8 cellular contexts compared by ENCODE assay signal in the genomic region with DNA sequence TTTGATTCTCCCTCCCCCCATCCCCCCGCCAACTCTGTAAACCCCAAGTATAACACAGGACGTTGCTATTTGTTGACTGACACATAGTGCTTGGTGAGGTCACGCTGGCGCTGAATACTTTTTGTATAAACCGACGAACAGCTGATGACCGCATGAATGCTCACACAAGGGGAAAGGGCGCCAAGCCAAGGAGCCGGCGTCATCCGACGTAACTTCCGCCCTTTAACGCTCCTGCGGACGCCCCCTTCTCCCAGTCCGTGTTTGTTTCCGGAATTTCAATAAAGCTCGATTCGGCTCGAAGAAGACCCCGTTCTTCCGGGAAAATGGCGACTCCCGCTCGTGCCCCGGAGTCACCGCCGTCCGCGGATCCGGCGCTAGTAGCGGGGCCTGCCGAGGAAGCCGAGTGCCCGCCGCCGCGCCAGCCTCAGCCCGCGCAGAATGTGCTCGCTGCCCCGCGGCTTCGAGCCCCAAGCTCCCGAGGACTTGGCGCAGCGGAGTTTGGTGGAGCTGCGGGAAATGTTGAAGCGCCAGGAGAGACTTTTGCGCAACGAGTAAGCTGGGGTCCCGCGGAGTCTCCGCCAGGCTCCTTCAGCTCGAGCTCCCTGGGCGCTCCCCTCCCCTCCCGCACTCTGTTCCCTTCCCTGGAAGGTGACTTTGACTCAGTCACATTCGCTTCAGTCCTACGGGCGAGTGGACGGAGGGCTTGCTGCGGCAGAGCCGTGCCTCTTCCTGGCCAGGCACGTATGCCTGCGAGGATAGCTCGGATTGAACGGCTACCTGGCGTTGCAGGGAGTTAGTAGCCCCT. TPM values are rescaled to one million over a fixed set of nuclear protein-coding genes. Genes with fewer than 3 reads are reported as not detected.
DNase-seq lines count a peak whose midpoint lies in the region; ATAC-seq, FAIRE-seq and TF ChIP-seq lines count a peak whose summit lies in the region.

POLR2M (plus strand) TSS at position 310 of the 805 bp plus-strand sequence; CDS start at position 439, 129 bp downstream.

- H3K4me3 ChIP-seq in AG10803 (ENCODE audit: low read length) (peak within 1 kb of the TSS; percentile 98), keratinocyte (ENCODE audit: control insufficient read depth in 2 of 3, extremely low read depth in 1 of 3, insufficient read depth in 2 of 3, low read depth in 1 of 3, low read length in 3 of 3) (peak within 1 kb of the TSS; percentile 89 to 99 (median 95))

- H3K4me1 ChIP-seq in keratinocyte (ENCODE audit: control insufficient read depth, extremely low read depth, insufficient read depth, low read length): peaks cover 24% of the 10 kb centered on the region

- H3K36me3 ChIP-seq in keratinocyte (ENCODE audit: control insufficient read depth in 2 of 2, extremely low read depth in 1 of 2, insufficient read depth in 2 of 2, low read length in 2 of 2): peaks cover 7 to 11% of the 10 kb centered on the region in 2 experiments

- peak; percentile 78 for FAIRE-seq in keratinocyte (lab: Jason Lieb, UNC)

- ATAC-seq in GM19043 (IDR thresholded peaks at IDR 0.05; ENCODE audit: low read depth, unreplicated experiment): peak; percentile 97
- peak; percentile 82 for ATAC-seq in HG03378 (IDR thresholded peaks at IDR 0.05; ENCODE audit: unreplicated experiment)

- H3K9me1 ChIP-seq in keratinocyte (ENCODE audit: control insufficient read depth, extremely low read depth, insufficient read depth, low read length): no peaks in the 10 kb centered on the region

- no peaks in the 10 kb centered on the region for H3K27me3 ChIP-seq in keratinocyte (ENCODE audit: control insufficient read depth, extremely low read depth, insufficient read depth, low read length)

- peaks cover 36% of the 10 kb centered on the region for H3K79me2 ChIP-seq in keratinocyte (ENCODE audit: control insufficient read depth, insufficient read depth, low read length)

- peak within 1 kb of the TSS; percentile 93 for H2AFZ ChIP-seq in keratinocyte (ENCODE audit: control insufficient read depth, low read length)

- DNase-seq in AG10803 (ENCODE audit: low read depth): peak; percentile 98
- peak; percentile 94 for DNase-seq in NCI-H460 (ENCODE audit: extremely low read depth, low read depth)
- peak; percentile 82 for DNase-seq in activated CD4-positive, CD25-positive, alpha-beta regulatory T cell treated with anti-CD3 and anti-CD28 coated beads, Interleukin-2, amount 50 U/mL, for 72 hours
- peak; percentile 89 for DNase-seq in cerebellum (ENCODE audit: low spot score)
- DNase-seq in keratinocyte (ENCODE audit: low read depth, low spot score): peak; percentile 71
- peak; percentile 75 for DNase-seq in stimulated activated CD4-positive, alpha-beta T cell treated with anti-CD3 and anti-CD28 coated beads, Interleukin-15, amount 100 ng/mL, for 1 hour (ENCODE audit: low read depth in 1 of 2, low spot score in 1 of 2)

- dilution Hi-C loops in keratinocyte (cut with MboI; ENCODE audit: extremely low pct_ligation_motif_present, low sequenced_read_pairs): no loop called here

- no peaks in the 10 kb centered on the region for H4K20me1 ChIP-seq in keratinocyte (ENCODE audit: control insufficient read depth, extremely low read depth, insufficient read depth, low read length)

- peak within 1 kb of the TSS; percentile 98 for H3K4me2 ChIP-seq in keratinocyte (ENCODE audit: control insufficient read depth, extremely low read depth, insufficient read depth, low read depth, low read length)

- no peaks in the 10 kb centered on the region for H3K9me3 ChIP-seq in keratinocyte (ENCODE audit: control insufficient read depth, low read depth, low read length)

- peak within 1 kb of the TSS; percentile 99 for H3K9ac ChIP-seq in keratinocyte (ENCODE audit: control insufficient read depth, extremely low read depth, insufficient read depth, low read length)

- peak within 1 kb of the TSS; percentile 90 for H3K27ac ChIP-seq in keratinocyte (ENCODE audit: control insufficient read depth, insufficient read depth, low read length)

- TF ChIP-seq CTCF in AG10803 (conservative IDR thresholded peaks at IDR 0.05; ENCODE audit: low read length): no peak
- no peak for TF ChIP-seq CTCF in keratinocyte (optimal IDR thresholded peaks at IDR 0.05 in 1 of 3, IDR thresholded peaks at IDR 0.05 in 1 of 3, conservative IDR thresholded peaks at IDR 0.05 in 1 of 3; ENCODE audit: extremely low read depth in 1 of 3, insufficient read depth in 2 of 3, low read length in 3 of 3)

RNA-seq across cellular contexts. Expression of gene POLR2M, which starts in this region (rescaled TPM):
- total RNA-seq in NCI-H460 (2014; rRNA removed; shearing (Covaris generic)): 175 and 194 TPM in 2 replicates
- polyA plus RNA-seq in NCI-H460 (2014; cell fraction: nucleus; rRNA removed): 22.1 and 32.4 TPM in 2 replicates
- 193 TPM for total RNA-seq in cerebellum
- 33.7 to 49.0 TPM (median 40.6 TPM) in 3 replicates for polyA plus RNA-seq in keratinocyte
- polyA plus RNA-seq in keratinocyte (2011; ENCODE audit: low read depth): 69.0 TPM
- 44.5 and 54.0 TPM in 2 replicates for polyA plus RNA-seq in keratinocyte (2011; cell fraction: cytosol; rRNA removed)
- 12.2 and 33.4 TPM in 2 replicates for polyA plus RNA-seq in keratinocyte (2011; cell fraction: nucleus; rRNA removed)
- 27.9 and 28.8 TPM in 2 replicates for polyA plus RNA-seq in keratinocyte (2012; ENCODE audit: low replicate concordance)
- 17.0 to 51.4 TPM (median 47.0 TPM) in 3 replicates for polyA minus RNA-seq in keratinocyte
- polyA minus RNA-seq in keratinocyte (2011; cell fraction: cytosol; rRNA and poly(A)+ RNA removed): 91.3 TPM
- polyA minus RNA-seq in keratinocyte (2011; cell fraction: nucleus; rRNA and poly(A)+ RNA removed): 31.3 and 37.0 TPM in 2 replicates

Comparison
In these comparisons a context has a peak if more than half of its experiments do, and no peak if none do; other contexts are left out.
1. Peak in every context shown above with its lines: DNase-seq, ATAC-seq, H3K4me3 ChIP-seq and H3K27ac ChIP-seq.